17 cellular contexts compared by ENCODE assay signal in genomic region chr3:17025594-17026139, GRCh38.
A peak's percentile ranks its signal among the peaks of the same experiment; 100 is the strongest.
DNase-seq lines count a peak whose midpoint lies in the region; ATAC-seq and TF ChIP-seq lines count a peak whose summit lies in the region.
"Had no signal": no experiment of that assay in that cellular context is flagged by ENCODE, and none has a peak within 500 bp of the region (broad histone marks: within the 10 kb centered on the region; RNA-seq: fewer than 3 reads in every experiment).

No MANE protein-coding gene starts in this region.

- H3K4me1 ChIP-seq in HEK293 (ENCODE audit: control insufficient read depth, insufficient read depth, low read length): 0 out of 2 replicates have a peak, but pooled peaks cover 2% of the 10 kb centered on the region
- H3K4me1 ChIP-seq in smooth muscle cell (ENCODE audit: low read depth): no peaks in the 10 kb centered on the region

- no peaks in the 10 kb centered on the region for H3F3A ChIP-seq in smooth muscle cell (ENCODE audit: low read depth)

- H3K79me2 ChIP-seq in smooth muscle cell (ENCODE audit: low read depth): no peaks in the 10 kb centered on the region

- H3K36me3 Mint-ChIP-seq in brain: peaks cover 15% of the 10 kb centered on the region
- H3K36me3 Mint-ChIP-seq in effector memory CD8-positive, alpha-beta T cell (ENCODE audit: insufficient read depth): peaks cover 5% of the 10 kb centered on the region
- H3K36me3 Mint-ChIP-seq: naive B cell had no signal

- H3K27ac Mint-ChIP-seq in brain: peak overlapping the region in 4 of 5 experiments; percentile 17 to 78 (median 32)
- peak overlapping the region in 1 of 2 donors; percentile 90 for H3K27ac Mint-ChIP-seq in effector memory CD8-positive, alpha-beta T cell
- H3K27ac Mint-ChIP-seq: activated naive CD8-positive, alpha-beta T cell treated with anti-CD3 and anti-CD28 coated beads, Interleukin-2, amount 10 ng/mL, durations not matched to agents 7 days and 5 days had no signal

- POLR2A ChIA-PET in HEK293 (lab: Yijun Ruan, JAX): no interaction called here

- WGBS in smooth muscle cell (ENCODE audit: low lambda C conversion rate): 71% methylated on average over 5 of the region's 5 CpGs

- H3K4me3 ChIP-seq in HEK293 (ENCODE audit: low read depth, low read length) (no peak overlapping the region), smooth muscle cell (no peak overlapping the region)
- H3K4me3 ChIP-seq: heart right ventricle had no signal

- H3K4me1 Mint-ChIP-seq in brain: peaks cover 32% of the 10 kb centered on the region
- H3K4me1 Mint-ChIP-seq in effector memory CD8-positive, alpha-beta T cell (ENCODE audit: low read depth in 2 of 2): peaks cover 44 to 72% of the 10 kb centered on the region in 2 donors

- H3K27ac ChIP-seq in HEK293 (ENCODE audit: extremely low read depth, low read depth, low read length): no peak overlapping the region
- H3K27ac ChIP-seq in smooth muscle cell (ENCODE audit: low read depth): no peak overlapping the region
- H3K27ac ChIP-seq: epithelial cell of prostate, heart right ventricle, HL-60 had no signal

- no peaks in the 10 kb centered on the region for H3K36me3 ChIP-seq in HEK293 (ENCODE audit: control insufficient read depth in 2 of 2, insufficient read depth in 1 of 2, low read length in 2 of 2)
- H3K36me3 ChIP-seq in smooth muscle cell (ENCODE audit: low read depth): no peaks in the 10 kb centered on the region

- no peaks in the 10 kb centered on the region for H3K9me3 Mint-ChIP-seq in brain
- no peaks in the 10 kb centered on the region for H3K9me3 Mint-ChIP-seq in effector memory CD8-positive, alpha-beta T cell
- H3K9me3 Mint-ChIP-seq: activated naive CD8-positive, alpha-beta T cell treated with anti-CD3 and anti-CD28 coated beads, Interleukin-2, amount 10 ng/mL, durations not matched to agents 7 days and 5 days had no signal

- no peaks in the 10 kb centered on the region for H4K20me1 ChIP-seq in smooth muscle cell (ENCODE audit: low read depth)

- ATAC-seq in effector memory CD8-positive, alpha-beta T cell (replicated peaks): no peak

- H3K9ac ChIP-seq in smooth muscle cell (ENCODE audit: low read depth): no peak overlapping the region

- H3K9me3 ChIP-seq in HEK293 (ENCODE audit: control insufficient read depth, insufficient read depth, low read depth, low read length): no peaks in the 10 kb centered on the region
- H3K9me3 ChIP-seq in smooth muscle cell (replicated peaks; ENCODE audit: low read depth): no peaks in the 10 kb centered on the region
- H3K9me3 ChIP-seq: heart right ventricle had no signal

- no peak overlapping the region for H2AFZ ChIP-seq in smooth muscle cell (ENCODE audit: low read depth)

- CTCF ChIA-PET in HEK293 (lab: Yijun Ruan, JAX): interaction anchor here (0.7 to 1.0 kb wide), 2 partner anchors 141 to 424 kb away, joined by 3 read pairs; no protein-coding TSS in a partner anchor

- TF ChIP-seq CTCF in HEK293 (tag by site-specific recombination; IDR thresholded peaks at IDR 0.05) (no peak), brain (conservative IDR thresholded peaks at IDR 0.05) (no peak), smooth muscle cell (IDR thresholded peaks at IDR 0.05; ENCODE audit: borderline replicate concordance, insufficient read depth, poor library complexity, severe bottlenecking) (no peak)

- no peak overlapping the region for H3K4me2 ChIP-seq in smooth muscle cell

- H3K4me3 Mint-ChIP-seq in brain: peak overlapping the region in 1 of 5 experiments; percentile 9
- no peak overlapping the region for H3K4me3 Mint-ChIP-seq in effector memory CD8-positive, alpha-beta T cell
- H3K4me3 Mint-ChIP-seq: activated naive CD8-positive, alpha-beta T cell treated with anti-CD3 and anti-CD28 coated beads, Interleukin-2, amount 10 ng/mL, durations not matched to agents 7 days and 5 days; naive B cell had no signal

- no peaks in the 10 kb centered on the region for H3K27me3 ChIP-seq in smooth muscle cell (ENCODE audit: low read depth)
- H3K27me3 ChIP-seq: heart right ventricle had no signal

- no peaks in the 10 kb centered on the region for H3K27me3 Mint-ChIP-seq in brain
- no peaks in the 10 kb centered on the region for H3K27me3 Mint-ChIP-seq in effector memory CD8-positive, alpha-beta T cell
- H3K27me3 Mint-ChIP-seq: activated naive CD8-positive, alpha-beta T cell treated with anti-CD3 and anti-CD28 coated beads, Interleukin-2, amount 10 ng/mL, durations not matched to agents 7 days and 5 days; naive B cell had no signal

- peak; percentile 7 to 33 for DNase-seq in activated CD8-positive, alpha-beta memory T cell treated with anti-CD3 and anti-CD28 coated beads for 4 hours (ENCODE audit: low read depth in 2 of 2)
- DNase-seq in activated CD8-positive, alpha-beta memory T cell treated with anti-CD3 and anti-CD28 coated beads, Interleukin-2, amount 50 U/mL, for 48 hours: no peak
- DNase-seq in stimulated activated CD8-positive, alpha-beta memory T cell treated with anti-CD3 and anti-CD28 coated beads, Interleukin-15, amount 100 ng/mL, for 48 hours (ENCODE audit: low read depth in 2 of 2): peak; percentile 19 to 48
- DNase-seq in smooth muscle cell (lab: John Stamatoyannopoulos, UW; ENCODE audit: unreplicated experiment): no peak
- DNase-seq in effector memory CD8-positive, alpha-beta T cell: no peak
- DNase-seq in dermis blood vessel endothelial cell: no peak
- DNase-seq: activated naive CD8-positive, alpha-beta T cell treated with anti-CD3 and anti-CD28 coated beads, Interleukin-2, amount 10 ng/mL, durations not matched to agents 7 days and 5 days; DMS153; heart right ventricle; naive B cell; NCI-H146; NCI-H524 treated with DMSO at 0.1 percent for 48 hours; right cardiac atrium had no signal

TF ChIP-seq in HEK293, 187 proteins besides CTCF, POLR2A, EP300 and RAD21:
- TF ChIP-seq SP2 (tag by site-specific recombination; IDR thresholded peaks at IDR 0.05): no peak
- TF ChIP-seq, protein P1, sequence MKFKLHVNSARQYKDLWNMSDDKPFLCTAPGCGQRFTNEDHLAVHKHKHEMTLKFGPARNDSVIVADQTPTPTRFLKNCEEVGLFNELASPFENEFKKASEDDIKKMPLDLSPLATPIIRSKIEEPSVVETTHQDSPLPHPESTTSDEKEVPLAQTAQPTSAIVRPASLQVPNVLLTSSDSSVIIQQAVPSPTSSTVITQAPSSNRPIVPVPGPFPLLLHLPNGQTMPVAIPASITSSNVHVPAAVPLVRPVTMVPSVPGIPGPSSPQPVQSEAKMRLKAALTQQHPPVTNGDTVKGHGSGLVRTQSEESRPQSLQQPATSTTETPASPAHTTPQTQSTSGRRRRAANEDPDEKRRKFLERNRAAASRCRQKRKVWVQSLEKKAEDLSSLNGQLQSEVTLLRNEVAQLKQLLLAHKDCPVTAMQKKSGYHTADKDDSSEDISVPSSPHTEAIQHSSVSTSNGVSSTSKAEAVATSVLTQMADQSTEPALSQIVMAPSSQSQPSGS (tag by site-specific recombination; IDR thresholded peaks at IDR 0.05; ENCODE audit: low read depth): 0 out of 2 replicates have a peak, but pooled peaks have one; percentile 9
- TF ChIP-seq, protein P2, sequence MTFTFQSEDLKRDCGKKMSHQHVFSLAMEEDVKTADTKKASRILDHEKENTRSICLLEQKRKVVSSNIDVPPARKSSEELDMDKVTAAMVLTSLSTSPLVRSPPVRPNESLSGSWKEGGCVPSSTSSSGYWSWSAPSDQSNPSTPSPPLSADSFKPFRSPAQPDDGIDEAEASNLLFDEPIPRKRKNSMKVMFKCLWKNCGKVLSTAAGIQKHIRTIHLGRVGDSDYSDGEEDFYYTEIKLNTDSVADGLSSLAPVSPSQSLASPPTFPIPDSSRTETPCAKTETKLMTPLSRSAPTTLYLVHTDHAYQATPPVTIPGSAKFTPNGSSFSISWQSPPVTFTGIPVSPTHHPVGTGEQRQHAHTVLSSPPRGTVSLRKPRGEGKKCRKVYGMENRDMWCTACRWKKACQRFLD (tag by site-specific recombination; IDR thresholded peaks at IDR 0.05): no peak
- peak; percentile 21; the same call in 1 of the 2 replicates for TF ChIP-seq MZF1 (tag by site-specific recombination; IDR thresholded peaks at IDR 0.05; ENCODE audit: borderline replicate concordance)

Comparison
In these comparisons a context has a peak if more than half of its experiments do, and no peak if none do; other contexts are left out.
1. DNase-seq: peak in activated CD8-positive, alpha-beta memory T cell treated with anti-CD3 and anti-CD28 coated beads for 4 hours (2 of 2) and stimulated activated CD8-positive, alpha-beta memory T cell treated with anti-CD3 and anti-CD28 coated beads, Interleukin-15, amount 100 ng/mL, for 48 hours (2 of 2); none in activated CD8-positive, alpha-beta memory T cell treated with anti-CD3 and anti-CD28 coated beads, Interleukin-2, amount 50 U/mL, for 48 hours (single experiment), smooth muscle cell (single experiment), effector memory CD8-positive, alpha-beta T cell (0 of 3) and dermis blood vessel endothelial cell (single experiment).